In the genomic region with DNA sequence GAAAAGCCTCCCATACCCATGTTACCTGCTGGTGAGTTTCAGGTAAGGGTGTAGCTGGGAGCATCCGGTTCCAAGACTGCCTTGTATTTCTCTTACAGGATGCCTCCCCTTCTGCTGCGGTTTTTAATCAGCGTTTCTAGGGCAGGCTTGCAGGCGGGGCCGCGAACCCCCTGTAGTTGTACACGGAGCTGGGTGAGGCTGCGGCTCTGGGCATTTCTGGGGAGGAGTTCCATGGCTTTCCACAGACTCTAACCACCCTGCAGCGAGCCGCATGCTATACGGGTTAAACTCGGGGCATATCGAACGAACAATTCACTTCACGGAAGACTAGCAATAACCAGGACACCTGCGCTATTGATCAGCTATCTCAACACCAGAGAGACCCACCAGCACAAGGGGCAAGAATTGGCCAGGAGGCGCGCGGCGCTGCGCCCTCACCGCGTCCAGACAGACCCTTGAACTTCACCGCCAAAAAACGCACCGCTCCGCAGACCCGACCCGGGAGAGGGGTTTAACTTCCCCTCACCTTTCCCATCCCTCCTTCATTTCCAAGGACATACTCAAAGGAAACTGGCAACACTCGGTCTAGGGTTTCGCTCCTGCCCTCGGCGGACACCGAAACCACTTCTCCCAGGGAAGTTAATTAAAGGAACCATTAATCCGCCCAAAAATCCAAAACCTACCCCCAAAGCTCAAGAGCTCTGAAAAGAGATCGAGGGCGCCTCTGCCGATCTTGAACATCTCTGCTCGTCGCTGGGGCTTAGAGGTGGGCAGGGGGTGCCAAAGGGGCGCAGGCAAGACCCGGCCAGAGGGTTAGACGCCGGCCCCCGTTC, we compare ENCODE assay signal across 8 cellular contexts.
DNase-seq lines count a peak whose midpoint lies in the region; ATAC-seq and TF ChIP-seq lines count a peak whose summit lies in the region.

No MANE protein-coding gene starts in this region.

- no peak for ATAC-seq in HG03139 (IDR thresholded peaks at IDR 0.05; ENCODE audit: unreplicated experiment)

- H3K9me3 Mint-ChIP-seq in dendritic cell treated with granulocyte-macrophage colony-stimulating factor and Interleukin-4, amounts not matched to agents 40 ng/mL and 50 ng/mL, for 4 days: no peaks in the 10 kb centered on the region
- no peaks in the 10 kb centered on the region for H3K9me3 Mint-ChIP-seq in nephron

- peaks cover 57% of the 10 kb centered on the region for H3K4me1 Mint-ChIP-seq in dendritic cell treated with granulocyte-macrophage colony-stimulating factor and Interleukin-4, amounts not matched to agents 40 ng/mL and 50 ng/mL, for 4 days (ENCODE audit: low read depth)
- peaks cover 28% of the 10 kb centered on the region for H3K4me1 Mint-ChIP-seq in nephron

- peak overlapping the region; percentile 95 for H3K27ac Mint-ChIP-seq in dendritic cell treated with granulocyte-macrophage colony-stimulating factor and Interleukin-4, amounts not matched to agents 40 ng/mL and 50 ng/mL, for 4 days
- H3K27ac Mint-ChIP-seq in nephron: peak overlapping the region; percentile 60 to 87 (median 65)

- DNase-seq in NCI-H2107 treated with DMSO at 0.1 percent for 48 hours (lab: John Stamatoyannopoulos, UW; ENCODE audit: unreplicated experiment): peak; percentile 31
- no peak for DNase-seq in NCI-H2107 (lab: John Stamatoyannopoulos, UW)
- DNase-seq in RPMI8226: peak; percentile 63
- no peak for DNase-seq in HuH-7 (ENCODE audit: low spot score)
- no peak for DNase-seq in GDM1 (lab: John Stamatoyannopoulos, UW)

- peaks cover 11% of the 10 kb centered on the region for H3K27me3 Mint-ChIP-seq in dendritic cell treated with granulocyte-macrophage colony-stimulating factor and Interleukin-4, amounts not matched to agents 40 ng/mL and 50 ng/mL, for 4 days
- H3K27me3 Mint-ChIP-seq in nephron (ENCODE audit: low read depth): peaks cover 89% of the 10 kb centered on the region

- TF ChIP-seq CTCF in nephron (IDR thresholded peaks at IDR 0.05; ENCODE audit: unreplicated experiment in 3 of 3): no peak

- peak overlapping the region; percentile 99 for H3K4me3 Mint-ChIP-seq in dendritic cell treated with granulocyte-macrophage colony-stimulating factor and Interleukin-4, amounts not matched to agents 40 ng/mL and 50 ng/mL, for 4 days
- H3K4me3 Mint-ChIP-seq in nephron: peak overlapping the region; percentile 80 to 91 (median 85)

- peaks cover 23% of the 10 kb centered on the region for H3K36me3 Mint-ChIP-seq in dendritic cell treated with granulocyte-macrophage colony-stimulating factor and Interleukin-4, amounts not matched to agents 40 ng/mL and 50 ng/mL, for 4 days (ENCODE audit: low read depth)
- H3K36me3 Mint-ChIP-seq in nephron (ENCODE audit: low read depth): no peaks in the 10 kb centered on the region

- intact Hi-C loops in dendritic cell treated with granulocyte-macrophage colony-stimulating factor and Interleukin-4, amounts not matched to agents 40 ng/mL and 50 ng/mL, for 4 days (cut with micrococcal nuclease): loop anchor here (2.0 to 5.0 kb wide), 2 partner anchors 40 to 84 kb away; no protein-coding TSS in a partner anchor

Comparison
In these comparisons a context has a peak if more than half of its experiments do, and no peak if none do; other contexts are left out.
1. DNase-seq: peak in NCI-H2107 treated with DMSO at 0.1 percent for 48 hours (single experiment) and RPMI8226 (single experiment); none in NCI-H2107 (single experiment), HuH-7 (single experiment) and GDM1 (single experiment).